In the genomic region with DNA sequence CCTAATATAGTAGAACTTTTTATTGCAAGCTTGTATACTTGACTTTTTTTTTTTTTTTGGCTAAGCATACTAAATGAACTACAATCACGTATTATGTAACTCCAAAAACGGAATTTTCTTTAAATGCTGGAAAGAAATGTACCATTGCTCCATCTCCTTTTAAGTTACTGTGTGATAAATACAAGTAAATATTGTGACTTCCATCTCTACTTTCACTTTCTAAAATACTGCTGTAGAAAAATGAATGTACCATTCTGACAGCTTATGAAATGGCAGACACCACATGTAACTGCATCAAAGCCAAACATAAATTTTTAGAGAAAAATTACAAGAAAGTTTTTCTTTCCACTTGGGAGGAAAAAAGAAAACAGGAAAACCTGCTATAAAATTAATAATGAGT, we compare ENCODE assay signal across 1 cellular context.
TF ChIP-seq lines count a peak whose summit lies in the region.

No MANE protein-coding gene starts in this region.

TF ChIP-seq in IMR-90, 13 proteins besides CTCF, POLR2A, EP300 and RAD21 (continued from another document):
- no peak for TF ChIP-seq RCOR1 (IDR thresholded peaks at IDR 0.05; ENCODE audit: insufficient replicate concordance, low read length)
- TF ChIP-seq MAFK (IDR thresholded peaks at IDR 0.05; ENCODE audit: low read depth, low read length), result no peak
- no peak for TF ChIP-seq MXI1 (IDR thresholded peaks at IDR 0.05; ENCODE audit: borderline replicate concordance, low read depth, low read length)
- TF ChIP-seq NFE2L2 (IDR thresholded peaks at IDR 0.05; ENCODE audit: low read depth, low read length), result no peak
